Comparison of ENCODE assay signal across 25 cellular contexts in the genomic region with DNA sequence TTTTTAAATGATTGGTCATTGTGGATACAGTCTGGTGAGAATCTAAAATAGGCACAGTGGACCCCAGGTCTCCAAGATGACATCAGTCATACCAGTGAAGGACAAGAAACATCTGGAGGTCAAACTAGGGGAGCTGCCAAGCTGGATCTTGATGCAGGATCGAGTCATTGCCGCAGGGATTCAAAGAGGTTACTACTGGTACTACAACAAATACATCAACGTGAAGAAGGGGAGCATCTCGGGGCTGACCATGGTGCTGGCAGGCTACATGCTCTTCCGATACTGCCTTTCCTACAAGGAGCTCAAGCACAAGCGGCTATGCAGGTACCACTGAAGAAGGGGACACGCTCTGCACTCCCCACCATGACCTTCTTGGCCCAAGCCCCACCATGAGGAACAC. TPM values are rescaled to one million over a fixed set of nuclear protein-coding genes. Genes with fewer than 3 reads are reported as not detected.
A peak's percentile ranks its signal among the peaks of the same experiment; 100 is the strongest.
DNase-seq lines count a peak whose midpoint lies in the region; ATAC-seq, FAIRE-seq and TF ChIP-seq lines count a peak whose summit lies in the region.
"Had no signal": no experiment of that assay in that cellular context is flagged by ENCODE, and none has a peak within 500 bp of the region (broad histone marks: within the 10 kb centered on the region; RNA-seq: fewer than 3 reads in every experiment).

No MANE protein-coding gene starts in this region.

- H3K4me1 ChIP-seq in A549 (no peaks in the 10 kb centered on the region), H9 (ENCODE audit: insufficient read depth, low read length) (peaks cover 9% of the 10 kb centered on the region; the same call in 1 of the 2 replicates), H1 (replicated peaks in 1 of 4; ENCODE audit: control insufficient read depth in 3 of 4, insufficient read depth in 4 of 4, low read length in 3 of 4) (peaks cover 0 to 14% (median 8%) of the 10 kb centered on the region in 4 experiments; a peak in 6 of 7 replicates), HAP-1 (peaks cover 2% of the 10 kb centered on the region; the same call in 1 of the 2 replicates)
- H3K4me1 ChIP-seq: BE2C; BLaER1 treated with 17β-estradiol and CSF1 and Interleukin-3, amounts not matched to agents 10 nM and 100 nM had no signal

- POLR2A ChIA-PET in A549 (lab: Yijun Ruan, JAX), result no interaction called here
- POLR2A ChIA-PET in H1 (lab: Charles Lee; ENCODE audit: partially characterized antibody), result no interaction called here

- peaks cover 43 to 49% of the 10 kb centered on the region in 2 experiments for H3K4me1 Mint-ChIP-seq in H9
- H3K4me1 Mint-ChIP-seq: CD14-positive monocyte; CD8-positive, alpha-beta memory T cell had no signal

- peak; percentile 54 to 62; a peak in 3 of 6 replicates for ATAC-seq in A549
- ATAC-seq in GM18519 (IDR thresholded peaks at IDR 0.05; ENCODE audit: low FRiP score, unreplicated experiment), result no peak
- ATAC-seq: HCT116 had no signal

- no peak overlapping the region for H3K4me2 ChIP-seq in A549
- H3K4me2 ChIP-seq in H9 (ENCODE audit: insufficient read depth, insufficient read length, low read length), result no peak overlapping the region
- no peak overlapping the region for H3K4me2 ChIP-seq in H1 (ENCODE audit: insufficient read depth in 1 of 2, low read depth in 2 of 2, low read length in 2 of 2)
- H3K4me2 ChIP-seq: BLaER1 treated with 17β-estradiol and CSF1 and Interleukin-3, amounts not matched to agents 10 nM and 100 nM had no signal

- in situ Hi-C loops in HAP-1 (cut with MboI; ENCODE audit: low sequenced_read_pairs), result no loop called here

- H2AFZ ChIP-seq in H9 (ENCODE audit: low read length), result no peak overlapping the region
- H2AFZ ChIP-seq in H1 (ENCODE audit: low read length), result no peak overlapping the region
- H2AFZ ChIP-seq: GM23248 had no signal

- H3K27ac ChIP-seq in A549 (no peak overlapping the region), H9 (ENCODE audit: insufficient read length, low read depth, low read length) (no peak overlapping the region), H1 (ENCODE audit: low read depth, low read length) (no peak overlapping the region)
- H3K27ac ChIP-seq: 22Rv1; BLaER1 treated with 17β-estradiol and CSF1 and Interleukin-3, amounts not matched to agents 10 nM and 100 nM; GM23248 had no signal

- H4K91ac ChIP-seq in H9 (ENCODE audit: insufficient read length, low read depth, low read length), result no peak overlapping the region
- peak overlapping the region; percentile 97 for H4K91ac ChIP-seq in H1 (replicated peaks; ENCODE audit: insufficient read length, low read length)

- no peak overlapping the region for H4K8ac ChIP-seq in H9 (replicated peaks; ENCODE audit: insufficient read length, low read depth, low read length)
- no peak overlapping the region for H4K8ac ChIP-seq in H1 (ENCODE audit: extremely low read depth, insufficient read depth, low read length)

- no peak for FAIRE-seq in A549 (lab: Jason Lieb, UNC)
- peak; percentile 73 for FAIRE-seq in H1 (lab: Jason Lieb, UNC)
- FAIRE-seq in urothelium cell line (lab: Jason Lieb, UNC), result peak; percentile 55
- FAIRE-seq: D721Med, G401.6, GM12892, GM19239, H54 had no signal

- H3K27ac Mint-ChIP-seq in H9, result no peak overlapping the region; a peak in 1 of 7 replicates
- H3K27ac Mint-ChIP-seq: CD14-positive monocyte; CD4-positive, alpha-beta T cell; CD8-positive, alpha-beta memory T cell had no signal

- H3K4me3 ChIP-seq in A549 (no peak overlapping the region), H1 (ENCODE audit: extremely low read depth in 1 of 4, insufficient read depth in 2 of 4, low read depth in 3 of 4, low read length in 4 of 4) (no peak overlapping the region), HAP-1 (no peak overlapping the region)
- H3K4me3 ChIP-seq: BLaER1 treated with 17β-estradiol and CSF1 and Interleukin-3, amounts not matched to agents 10 nM and 100 nM; GM23248 had no signal

- H3K79me1 ChIP-seq in H9 (ENCODE audit: insufficient read depth, low read depth, low read length, poor library complexity, severe bottlenecking) (no peaks in the 10 kb centered on the region), H1 (ENCODE audit: low read depth, low read length) (no peaks in the 10 kb centered on the region)

- intact Hi-C loops in head of caudate nucleus (cut with DNase I), result no loop called here

- TF ChIP-seq POLR2A in A549 (IDR thresholded peaks at IDR 0.05; ENCODE audit: low read length) (no peak), H1 (IDR thresholded peaks at IDR 0.05; ENCODE audit: control extremely low read depth in 1 of 2, low read depth in 2 of 2, low read length in 2 of 2) (no peak)

- no peak overlapping the region for H3K4ac ChIP-seq in H9 (ENCODE audit: low read depth, low read length)
- H3K4ac ChIP-seq in H1 (replicated peaks; ENCODE audit: insufficient read length, low read depth, low read length), result no peak overlapping the region

- H3K27me3 ChIP-seq in H9 (ENCODE audit: insufficient read depth, low read length) (no peaks in the 10 kb centered on the region; the same call in 1 of the 2 replicates), H1 (replicated peaks in 1 of 4; ENCODE audit: control insufficient read depth in 3 of 4, extremely low read depth in 1 of 4, insufficient read depth in 3 of 4, low read length in 3 of 4) (peaks cover 0 to 13% (median 7%) of the 10 kb centered on the region in 4 experiments; a peak in 5 of 7 replicates), HAP-1 (ENCODE audit: low read depth) (peaks cover 32% of the 10 kb centered on the region)
- H3K27me3 ChIP-seq: BLaER1 treated with 17β-estradiol and CSF1 and Interleukin-3, amounts not matched to agents 10 nM and 100 nM had no signal

- no peak overlapping the region for H3T11ph ChIP-seq in H9 (ENCODE audit: low read length)

- H3K9me3 ChIP-seq in A549 (no peaks in the 10 kb centered on the region), H9 (ENCODE audit: control insufficient read depth, low read depth, low read length) (no peaks in the 10 kb centered on the region), H1 (ENCODE audit: insufficient read depth in 2 of 2, low read depth in 1 of 2, low read length in 1 of 2) (no peaks in the 10 kb centered on the region), HAP-1 (no peaks in the 10 kb centered on the region)
- H3K9me3 ChIP-seq: BE2C had no signal

- no peak overlapping the region for H2AK5ac ChIP-seq in H9 (ENCODE audit: insufficient read length, low read length)
- H2AK5ac ChIP-seq in H1 (ENCODE audit: low read depth, low read length), result peak overlapping the region; percentile 78; the same call in 1 of the 2 replicates

- DNase-seq in A549 (ENCODE audit: low read depth in 1 of 2, low spot score in 1 of 2), result no peak
- DNase-seq in H9, result peak; percentile 45
- no peak for DNase-seq in H1 (ENCODE audit: low read depth in 1 of 2, low spot score in 2 of 2)
- no peak for DNase-seq in urothelium cell line (ENCODE audit: low spot score)
- DNase-seq in head of caudate nucleus, result no peak
- no peak for DNase-seq in HAP-1 (ENCODE audit: low spot score in 2 of 2)
- DNase-seq: ACHN; AML-193; BE2C; CD4-positive, alpha-beta T cell; CD8-positive, alpha-beta memory T cell; DMS 273 treated with DMSO at 0.1 percent for 48 hours; DMS79 treated with DMSO at 0.1 percent for 48 hours; GM23248 had no signal

- H2BK5ac ChIP-seq in H9 (ENCODE audit: insufficient read length, low read length) (no peak overlapping the region), H1 (ENCODE audit: low read depth, low read length) (peak overlapping the region; percentile 86; the same call in 1 of the 2 replicates)

- H3K27me3 Mint-ChIP-seq in H9 (ENCODE audit: low read depth), result peaks cover 53% of the 10 kb centered on the region

- H3K36me3 ChIP-seq in H1 (ENCODE audit: control insufficient read depth in 2 of 4, insufficient read depth in 4 of 4, low read length in 3 of 4) (no peaks in the 10 kb centered on the region), HAP-1 (replicated peaks) (no peaks in the 10 kb centered on the region)
- H3K36me3 ChIP-seq: BE2C; BLaER1 treated with 17β-estradiol and CSF1 and Interleukin-3, amounts not matched to agents 10 nM and 100 nM had no signal

- H4K20me1 ChIP-seq in H9 (ENCODE audit: control insufficient read depth, insufficient read depth, insufficient read length), result peaks cover 2% of the 10 kb centered on the region
- H4K20me1 ChIP-seq in H1 (replicated peaks in 1 of 2; ENCODE audit: control insufficient read depth in 1 of 2, insufficient read depth in 2 of 2, low read length in 2 of 2), result no peaks in the 10 kb centered on the region
- H4K20me1 ChIP-seq: BLaER1 treated with 17β-estradiol and CSF1 and Interleukin-3, amounts not matched to agents 10 nM and 100 nM had no signal

- WGBS in A549 (ENCODE audit: missing lambda C conversion rate), result 23% methylated on average over 7 of the region's 7 CpGs
- no CpG with 5 or more reads among the region's 7 CpGs for WGBS in H9 (ENCODE audit: extremely low coverage, insufficient read length, low lambda C conversion rate)
- WGBS in H1 (ENCODE audit: extremely low coverage in 1 of 2, insufficient coverage in 1 of 2, insufficient read length in 1 of 2, insufficient replicate concordance in 2 of 2, low coverage in 1 of 2, low lambda C conversion rate in 2 of 2, missing lambda C conversion rate in 1 of 2), 2 experiments, result 79% methylated on average over 7 of the region's 7 CpGs; no CpG with 5 or more reads in 1 of the 2 experiments

- H3K56ac ChIP-seq in H9 (ENCODE audit: insufficient read length, low read depth, low read length), result no peak overlapping the region
- H3K56ac ChIP-seq in H1 (replicated peaks; ENCODE audit: insufficient read length, low read depth, low read length), result no peak overlapping the region

- H3K14ac ChIP-seq in H9 (ENCODE audit: insufficient read depth, low read length), result no peak overlapping the region
- no peak overlapping the region for H3K14ac ChIP-seq in H1 (ENCODE audit: insufficient read length)

- peaks cover 0 to 5% of the 10 kb centered on the region in 2 experiments; a peak in 2 of 5 replicates for H3K9me3 Mint-ChIP-seq in H9
- H3K9me3 Mint-ChIP-seq: CD4-positive, alpha-beta T cell had no signal

- CTCF ChIA-PET in A549 (lab: Yijun Ruan, JAX) (no interaction called here), H1 (lab: Charles Lee; ENCODE audit: partially characterized antibody) (interaction anchor here (0.8 to 3.4 kb wide), 4 partner anchors 23 to 111 kb away, joined by 3 to 14 read pairs (median 4); no protein-coding TSS in a partner anchor)

- TF ChIP-seq EP300 in A549 (IDR thresholded peaks at IDR 0.05) (no peak), H1 (IDR thresholded peaks at IDR 0.05; ENCODE audit: borderline replicate concordance in 1 of 2, low read depth in 2 of 2, low read length in 2 of 2) (no peak)

- H2BK120ac ChIP-seq in H9 (ENCODE audit: low read depth, low read length, poor library complexity, severe bottlenecking) (no peak overlapping the region), H1 (replicated peaks; ENCODE audit: low read depth, low read length) (no peak overlapping the region)

- H3K18ac ChIP-seq in H9 (ENCODE audit: insufficient read length, low read depth, low read length), result no peak overlapping the region
- H3K18ac ChIP-seq in H1 (ENCODE audit: extremely low read depth, low read length), result no peak overlapping the region; the same call in 1 of the 2 replicates

- peaks cover 0 to 5% (median 0%) of the 10 kb centered on the region in 3 experiments; a peak in 2 of 7 replicates for H3K36me3 Mint-ChIP-seq in H9 (ENCODE audit: insufficient read depth in 1 of 3, low read depth in 3 of 3)
- H3K36me3 Mint-ChIP-seq: CD14-positive monocyte; CD8-positive, alpha-beta memory T cell had no signal

- H2BK12ac ChIP-seq in H9 (ENCODE audit: insufficient read length, low read depth, low read length), result no peak overlapping the region
- H2BK12ac ChIP-seq in H1 (ENCODE audit: low read depth, low read length), result 0 out of 2 replicates have a peak overlapping the region, but pooled peaks have one; percentile 55

- H3K23ac ChIP-seq in H9 (ENCODE audit: insufficient read length, low read depth, low read length) (no peak overlapping the region), H1 (ENCODE audit: insufficient read length) (no peak overlapping the region)

- H3K79me2 ChIP-seq in H9 (ENCODE audit: insufficient read depth, low read length) (no peaks in the 10 kb centered on the region), H1 (ENCODE audit: control insufficient read depth in 1 of 2, insufficient read depth in 2 of 2, low read length in 2 of 2) (no peaks in the 10 kb centered on the region)

- H4K5ac ChIP-seq in H9 (ENCODE audit: insufficient read length, low read depth, low read length) (no peak overlapping the region), H1 (ENCODE audit: insufficient read length, low read depth, low read length) (no peak overlapping the region)

- no peak overlapping the region for H3K4me3 Mint-ChIP-seq in H9
- H3K4me3 Mint-ChIP-seq: CD14-positive monocyte; CD4-positive, alpha-beta T cell; CD8-positive, alpha-beta memory T cell had no signal

- H3K23me2 ChIP-seq in H9 (ENCODE audit: insufficient read length, low read depth, low read length, poor library complexity, severe bottlenecking) (no peaks in the 10 kb centered on the region), H1 (ENCODE audit: low read depth, low read length) (peaks cover 2% of the 10 kb centered on the region)

- H3K9ac ChIP-seq in H9 (ENCODE audit: extremely low read depth, insufficient read length, low read length) (no peak overlapping the region), H1 (replicated peaks in 1 of 4; ENCODE audit: extremely low read depth in 1 of 4, low read depth in 3 of 4, low read length in 3 of 4) (no peak overlapping the region; a peak in 1 of 7 replicates)
- H3K9ac ChIP-seq: BLaER1 treated with 17β-estradiol and CSF1 and Interleukin-3, amounts not matched to agents 10 nM and 100 nM; GM23248 had no signal

- H2BK20ac ChIP-seq in H9 (ENCODE audit: low read depth, low read length, poor library complexity, severe bottlenecking) (no peak overlapping the region), H1 (ENCODE audit: low read length) (peak overlapping the region; percentile 80; the same call in 1 of the 2 replicates)

- TF ChIP-seq RAD21 in A549 (conservative IDR thresholded peaks at IDR 0.05 in 1 of 2, IDR thresholded peaks at IDR 0.05 in 1 of 2), result no peak
- TF ChIP-seq RAD21 in H1 (IDR thresholded peaks at IDR 0.05 in 1 of 2, conservative IDR thresholded peaks at IDR 0.05 in 1 of 2; ENCODE audit: low read depth in 2 of 2, low read length in 2 of 2), result 0 out of 4 replicates have a peak, but pooled peaks of 1 of the 2 experiments have one; percentile 7

- no peak overlapping the region for H2BK15ac ChIP-seq in H9 (ENCODE audit: low read depth, low read length)
- H2BK15ac ChIP-seq in H1 (ENCODE audit: low read length), result no peak overlapping the region; the same call in 1 of the 2 replicates

- TF ChIP-seq CTCF in A549 (IDR thresholded peaks at IDR 0.05) (no peak), H9 (conservative IDR thresholded peaks at IDR 0.05) (no peak; the same call in 2 of the 3 replicates), H1 (IDR thresholded peaks at IDR 0.05; ENCODE audit: control extremely low read depth in 1 of 3, insufficient read depth in 1 of 3, low read depth in 1 of 3, low read length in 3 of 3) (no peak)

RNA-seq across cellular contexts. Expression of a gene that starts 20.9 kb away (rescaled TPM):
- not detected in 2 replicates for polyA plus RNA-seq in A549 (2011; rRNA removed)
- not detected in 2 replicates for polyA plus RNA-seq in A549 (2012; cell fraction: cytosol; rRNA removed)
- not detected in 2 replicates for polyA plus RNA-seq in A549 (2012; cell fraction: nucleus; rRNA removed)
- polyA plus RNA-seq in A549 (2017; fragmentation: RNase III; extraction: RNeasy Plus Mini Kit Qiagen cat#74134 plus additional on column Dnase treatment), result not detected in 3 replicates
- not detected in 2 replicates for polyA minus RNA-seq in A549 (2011; rRNA and poly(A)+ RNA removed)
- total RNA-seq in H9 (2021), result 7.8 and 8.4 TPM in 2 replicates
- 0.22 and 0.25 TPM in 2 replicates for total RNA-seq in H1 (2021; fragmentation: NEBNext Ultra II Directional; extraction: Animal tissue kit (Norgen Biotek cat#: 25700))
- polyA plus RNA-seq in H1 (2011; rRNA removed), result 0.15 and 0.30 TPM in 2 replicates
- 0.17 TPM for polyA plus RNA-seq in H1 (2011; cell fraction: cytosol; rRNA removed)
- polyA plus RNA-seq in H1 (2011; cell fraction: nucleus; rRNA removed), result 0.20 TPM
- 0.32 TPM in 1 of 4 replicates, not detected in the others for polyA plus RNA-seq in H1 (2012, experiment 1 of 2)
- polyA plus RNA-seq in H1 (2012, experiment 2 of 2), result 0.13 TPM
- polyA plus RNA-seq in H1 (2013, experiment 1 of 2), result 0.14 TPM
- polyA plus RNA-seq in H1 (2013, experiment 2 of 2), result 0.13 TPM
- not detected in 2 replicates for polyA minus RNA-seq in H1 (2011; rRNA and poly(A)+ RNA removed)
- polyA minus RNA-seq in H1 (2011; cell fraction: cytosol; rRNA and poly(A)+ RNA removed), result not detected
- polyA minus RNA-seq in H1 (2011; cell fraction: nucleus; rRNA and poly(A)+ RNA removed), result 0.50 TPM
- total RNA-seq: CD4-positive, alpha-beta T cell; CD8-positive, alpha-beta memory T cell; Daoy; GM23248 had no signal
- polyA plus RNA-seq: CD14-positive monocyte; CD8-positive, alpha-beta memory T cell; GM23248 had no signal
